9 cellular contexts compared by ENCODE assay signal in the genomic region with DNA sequence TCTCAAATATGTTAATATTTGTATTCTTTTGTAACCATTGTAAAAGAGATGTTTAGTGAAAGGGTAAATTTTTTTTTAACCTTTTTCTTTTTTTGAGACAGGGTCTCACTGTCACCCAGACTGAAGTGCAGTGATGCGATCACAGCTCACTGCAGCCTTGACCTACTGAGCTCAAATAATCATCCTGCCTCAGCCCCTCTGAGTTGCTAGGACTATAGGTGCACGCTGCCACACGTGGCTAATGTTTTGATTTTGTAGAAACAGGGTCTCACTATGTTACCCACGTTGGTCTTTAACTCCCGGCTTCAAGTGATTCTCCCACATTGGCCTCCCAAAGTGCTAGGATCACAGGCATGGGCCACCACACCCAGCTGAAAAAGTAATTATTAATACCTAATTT.
"Had no signal": no experiment of that assay in that cellular context is flagged by ENCODE, and none has a peak within 500 bp of the region (broad histone marks: within the 10 kb centered on the region; RNA-seq: fewer than 3 reads in every experiment).

No MANE protein-coding gene starts in this region.

- DNase-seq: GM23248, GOT3, H7, H9, HCEC 1CT, HFFc6 had no signal

- H3K27ac ChIP-seq: GM23248 had no signal

- H2AFZ ChIP-seq: GM23248, GM23338 had no signal

- H3K4me3 ChIP-seq: GM23248, GM23338 had no signal

- ATAC-seq: GM23338, HCT116 had no signal

- FAIRE-seq: H1 had no signal

- H3K4me2 ChIP-seq: GM23338 had no signal

- H3K9ac ChIP-seq: GM23248 had no signal
